13 cellular contexts compared by ENCODE assay signal in genomic region chr1:115461526-115461925, GRCh38.
"Had no signal": no experiment of that assay in that cellular context is flagged by ENCODE, and none has a peak within 500 bp of the region (broad histone marks: within the 10 kb centered on the region; RNA-seq: fewer than 3 reads in every experiment).

No MANE protein-coding gene starts in this region.

- H3K27ac Mint-ChIP-seq: activated naive CD8-positive, alpha-beta T cell; T-helper 2 cell treated with Interferon-gamma antibody and Interleukin-4, amounts not matched to agents 5 μg/mL and 100 μg/mL, for 36 hours had no signal

- H2AFZ ChIP-seq: parathyroid adenoma had no signal

- H3K36me3 Mint-ChIP-seq: activated naive CD8-positive, alpha-beta T cell had no signal

- H3K4me3 ChIP-seq: esophagus squamous epithelium, skin epidermis had no signal

- DNase-seq: activated CD4-positive, alpha-beta T cell treated with anti-CD3 and anti-CD28 coated beads, Interleukin-2, amount 50 U/mL, for 48 hours; activated CD4-positive, CD25-positive, alpha-beta regulatory T cell treated with anti-CD3 and anti-CD28 coated beads, Interleukin-2, amount 50 U/mL, for 72 hours; activated effector memory CD4-positive, alpha-beta T cell treated with anti-CD3 and anti-CD28 coated beads, Interleukin-2, amount 50 U/mL, for 16 hours; activated T-cell treated with anti-CD3 and anti-CD28 coated beads, Interleukin-2, amount 50 U/mL, for 4 hours; amygdala; esophagus squamous epithelium; left ventricle myocardium superior; retina had no signal

- ATAC-seq: activated T-cell treated with anti-CD3 and anti-CD28 coated beads, Interleukin-2, amount 50 U/mL, for 4 hours; left ventricle myocardium superior had no signal

- H3K27me3 Mint-ChIP-seq: activated naive CD8-positive, alpha-beta T cell had no signal

- H3K27ac ChIP-seq: esophagus squamous epithelium, parathyroid adenoma, skin epidermis had no signal

- H3K9me3 Mint-ChIP-seq: activated T-cell treated with anti-CD3 and anti-CD28 coated beads, Interleukin-2, amount 50 U/mL, for 4 hours; neural crest cell; T-helper 2 cell treated with Interferon-gamma antibody and Interleukin-4, amounts not matched to agents 5 μg/mL and 100 μg/mL, for 36 hours had no signal

- H3K4me3 Mint-ChIP-seq: activated naive CD8-positive, alpha-beta T cell; activated T-cell treated with anti-CD3 and anti-CD28 coated beads, Interleukin-2, amount 50 U/mL, for 4 hours; neural crest cell; T-helper 2 cell treated with Interferon-gamma antibody and Interleukin-4, amounts not matched to agents 5 μg/mL and 100 μg/mL, for 36 hours had no signal

- H3K36me3 ChIP-seq: esophagus squamous epithelium had no signal

- H3K79me2 ChIP-seq: parathyroid adenoma had no signal

- H3K9me3 ChIP-seq: esophagus squamous epithelium had no signal

- H3K4me1 Mint-ChIP-seq: neural crest cell had no signal
